In the genomic region with DNA sequence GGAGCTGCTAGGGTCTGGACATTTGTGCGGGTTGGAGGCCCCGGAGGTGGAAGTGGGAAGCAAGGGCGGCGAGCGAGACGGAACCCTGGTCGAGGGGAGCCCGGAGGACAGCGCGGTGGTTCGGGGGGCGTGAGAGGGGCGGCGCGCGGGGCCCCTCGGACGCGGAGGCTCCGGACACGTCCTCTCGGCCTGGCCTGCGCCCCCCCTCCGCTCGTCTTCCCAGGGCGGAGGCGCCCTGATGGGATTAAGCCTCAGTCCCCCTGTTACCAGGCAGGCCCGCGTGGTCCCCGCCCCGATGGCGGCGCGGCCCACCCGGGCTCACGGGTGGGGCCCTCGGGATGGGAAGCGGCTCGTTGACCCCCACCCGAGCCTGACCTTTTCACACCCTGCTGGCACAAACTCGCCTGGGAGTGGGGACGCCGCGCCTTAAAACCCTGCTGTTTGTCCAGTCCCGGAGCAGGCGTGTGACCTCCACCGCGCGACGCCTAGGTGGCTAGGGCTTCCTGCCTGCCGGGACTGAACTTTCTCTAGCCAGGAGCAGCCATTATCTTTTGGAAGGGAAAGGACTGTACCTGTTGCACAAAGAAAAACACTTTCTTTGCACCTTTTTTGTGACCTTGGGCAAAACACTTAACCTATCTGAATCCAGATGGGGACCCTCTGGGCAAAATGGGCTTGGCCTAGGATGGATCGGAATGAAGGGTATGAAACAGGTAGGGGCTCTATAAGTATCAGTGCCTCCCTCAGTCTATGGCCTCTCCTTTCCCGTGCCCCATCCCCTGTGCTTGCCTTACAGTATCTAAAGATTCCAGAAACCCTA, we compare ENCODE assay signal across 1 cellular context.
TF ChIP-seq lines count a peak whose summit lies in the region.

No MANE protein-coding gene starts in this region.

TF ChIP-seq in HCT116, 20 proteins besides CTCF, POLR2A, EP300 and RAD21 (continued from another document):
- TF ChIP-seq SP1 (IDR thresholded peaks at IDR 0.05; ENCODE audit: low read depth), result no peak
- TF ChIP-seq ZNF274 (IDR thresholded peaks at IDR 0.05; ENCODE audit: low read depth, low read length), result no peak
- no peak for TF ChIP-seq SIN3A (IDR thresholded peaks at IDR 0.05; ENCODE audit: low read depth)
- TF ChIP-seq ELF1 (IDR thresholded peaks at IDR 0.05; ENCODE audit: borderline replicate concordance, low read depth), result no peak
- no peak for TF ChIP-seq JUND (IDR thresholded peaks at IDR 0.05)
- TF ChIP-seq, protein P1, sequence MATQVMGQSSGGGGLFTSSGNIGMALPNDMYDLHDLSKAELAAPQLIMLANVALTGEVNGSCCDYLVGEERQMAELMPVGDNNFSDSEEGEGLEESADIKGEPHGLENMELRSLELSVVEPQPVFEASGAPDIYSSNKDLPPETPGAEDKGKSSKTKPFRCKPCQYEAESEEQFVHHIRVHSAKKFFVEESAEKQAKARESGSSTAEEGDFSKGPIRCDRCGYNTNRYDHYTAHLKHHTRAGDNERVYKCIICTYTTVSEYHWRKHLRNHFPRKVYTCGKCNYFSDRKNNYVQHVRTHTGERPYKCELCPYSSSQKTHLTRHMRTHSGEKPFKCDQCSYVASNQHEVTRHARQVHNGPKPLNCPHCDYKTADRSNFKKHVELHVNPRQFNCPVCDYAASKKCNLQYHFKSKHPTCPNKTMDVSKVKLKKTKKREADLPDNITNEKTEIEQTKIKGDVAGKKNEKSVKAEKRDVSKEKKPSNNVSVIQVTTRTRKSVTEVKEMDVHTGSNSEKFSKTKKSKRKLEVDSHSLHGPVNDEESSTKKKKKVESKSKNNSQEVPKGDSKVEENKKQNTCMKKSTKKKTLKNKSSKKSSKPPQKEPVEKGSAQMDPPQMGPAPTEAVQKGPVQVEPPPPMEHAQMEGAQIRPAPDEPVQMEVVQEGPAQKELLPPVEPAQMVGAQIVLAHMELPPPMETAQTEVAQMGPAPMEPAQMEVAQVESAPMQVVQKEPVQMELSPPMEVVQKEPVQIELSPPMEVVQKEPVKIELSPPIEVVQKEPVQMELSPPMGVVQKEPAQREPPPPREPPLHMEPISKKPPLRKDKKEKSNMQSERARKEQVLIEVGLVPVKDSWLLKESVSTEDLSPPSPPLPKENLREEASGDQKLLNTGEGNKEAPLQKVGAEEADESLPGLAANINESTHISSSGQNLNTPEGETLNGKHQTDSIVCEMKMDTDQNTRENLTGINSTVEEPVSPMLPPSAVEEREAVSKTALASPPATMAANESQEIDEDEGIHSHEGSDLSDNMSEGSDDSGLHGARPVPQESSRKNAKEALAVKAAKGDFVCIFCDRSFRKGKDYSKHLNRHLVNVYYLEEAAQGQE (IDR thresholded peaks at IDR 0.05; ENCODE audit: low read depth), result no peak
- TF ChIP-seq TCF7L2 (IDR thresholded peaks at IDR 0.05; ENCODE audit: borderline replicate concordance, extremely low read depth, insufficient read depth, insufficient read length), result no peak
- no peak for TF ChIP-seq EGR1 (IDR thresholded peaks at IDR 0.05; ENCODE audit: low read depth)
